8 cellular contexts compared by ENCODE assay signal in genomic region chr13:97855570-97855970, GRCh38.
DNase-seq lines count a peak whose midpoint lies in the region; ATAC-seq lines count a peak whose summit lies in the region.

No MANE protein-coding gene starts in this region.

- DNase-seq in activated CD4-positive, alpha-beta memory T cell treated with anti-CD3 and anti-CD28 coated beads for 36 hours, result peak; percentile 22
- DNase-seq in activated CD4-positive, alpha-beta memory T cell treated with anti-CD3 and anti-CD28 coated beads, Interleukin-2, amount 10 ng/mL, durations not matched to agents 7 days and 5 days, result no peak
- DNase-seq in NCI-H2171 (lab: John Stamatoyannopoulos, UW), result peak; percentile 64
- peak; percentile 45 for DNase-seq in activated CD8-positive, alpha-beta T cell treated with anti-CD3 and anti-CD28 coated beads, Interleukin-2, amount 10 ng/mL, durations not matched to agents 7 days and 5 days
- no peak for DNase-seq in Right ventricle myocardium superior
- DNase-seq in renal cortical epithelial cell (ENCODE audit: low read depth), result peak; percentile 90
- DNase-seq in GM19240 (ENCODE audit: insufficient read length, low spot score), result no peak

- ATAC-seq in HG02623 (IDR thresholded peaks at IDR 0.05; ENCODE audit: unreplicated experiment) (peak; percentile 41), Right ventricle myocardium superior (ENCODE audit: poor library complexity) (peak; percentile 96)
- peak; percentile 67 for ATAC-seq in activated CD8-positive, alpha-beta T cell treated with anti-CD3 and anti-CD28 coated beads, Interleukin-2, amount 10 ng/mL, durations not matched to agents 7 days and 5 days

- H3K36me3 Mint-ChIP-seq in activated CD4-positive, alpha-beta memory T cell treated with anti-CD3 and anti-CD28 coated beads for 36 hours, result no peaks in the 10 kb centered on the region
- no peaks in the 10 kb centered on the region for H3K36me3 Mint-ChIP-seq in activated CD4-positive, alpha-beta memory T cell treated with anti-CD3 and anti-CD28 coated beads, Interleukin-2, amount 10 ng/mL, durations not matched to agents 7 days and 5 days (ENCODE audit: low read depth)
- no peaks in the 10 kb centered on the region for H3K36me3 Mint-ChIP-seq in activated CD8-positive, alpha-beta T cell treated with anti-CD3 and anti-CD28 coated beads, Interleukin-2, amount 10 ng/mL, durations not matched to agents 7 days and 5 days (ENCODE audit: low read depth)

- POLR2A ChIA-PET in activated CD4-positive, alpha-beta memory T cell treated with anti-CD3 and anti-CD28 coated beads for 36 hours (lab: Charles Lee), result no interaction called here
- POLR2A ChIA-PET in activated CD4-positive, alpha-beta memory T cell treated with anti-CD3 and anti-CD28 coated beads, Interleukin-2, amount 10 ng/mL, durations not matched to agents 7 days and 5 days (lab: Charles Lee), result no interaction called here
- POLR2A ChIA-PET in activated CD8-positive, alpha-beta T cell treated with anti-CD3 and anti-CD28 coated beads, Interleukin-2, amount 10 ng/mL, durations not matched to agents 7 days and 5 days (lab: Charles Lee), result no interaction called here

- H3K27me3 Mint-ChIP-seq in activated CD4-positive, alpha-beta memory T cell treated with anti-CD3 and anti-CD28 coated beads for 36 hours, result peaks cover 3% of the 10 kb centered on the region
- peaks cover 2% of the 10 kb centered on the region for H3K27me3 Mint-ChIP-seq in activated CD4-positive, alpha-beta memory T cell treated with anti-CD3 and anti-CD28 coated beads, Interleukin-2, amount 10 ng/mL, durations not matched to agents 7 days and 5 days
- H3K27me3 Mint-ChIP-seq in activated CD8-positive, alpha-beta T cell treated with anti-CD3 and anti-CD28 coated beads, Interleukin-2, amount 10 ng/mL, durations not matched to agents 7 days and 5 days (ENCODE audit: low read depth), result peaks cover 4% of the 10 kb centered on the region

- H3K9me3 Mint-ChIP-seq in activated CD4-positive, alpha-beta memory T cell treated with anti-CD3 and anti-CD28 coated beads for 36 hours, result no peaks in the 10 kb centered on the region
- no peaks in the 10 kb centered on the region for H3K9me3 Mint-ChIP-seq in activated CD4-positive, alpha-beta memory T cell treated with anti-CD3 and anti-CD28 coated beads, Interleukin-2, amount 10 ng/mL, durations not matched to agents 7 days and 5 days
- no peaks in the 10 kb centered on the region for H3K9me3 Mint-ChIP-seq in activated CD8-positive, alpha-beta T cell treated with anti-CD3 and anti-CD28 coated beads, Interleukin-2, amount 10 ng/mL, durations not matched to agents 7 days and 5 days (ENCODE audit: insufficient read depth)

- no peaks in the 10 kb centered on the region for H3K4me1 Mint-ChIP-seq in activated CD4-positive, alpha-beta memory T cell treated with anti-CD3 and anti-CD28 coated beads for 36 hours (ENCODE audit: low read depth)
- H3K4me1 Mint-ChIP-seq in activated CD4-positive, alpha-beta memory T cell treated with anti-CD3 and anti-CD28 coated beads, Interleukin-2, amount 10 ng/mL, durations not matched to agents 7 days and 5 days, result no peaks in the 10 kb centered on the region
- no peaks in the 10 kb centered on the region for H3K4me1 Mint-ChIP-seq in activated CD8-positive, alpha-beta T cell treated with anti-CD3 and anti-CD28 coated beads, Interleukin-2, amount 10 ng/mL, durations not matched to agents 7 days and 5 days (ENCODE audit: low read depth)

- intact Hi-C loops in activated CD4-positive, alpha-beta memory T cell treated with anti-CD3 and anti-CD28 coated beads for 36 hours (cut with micrococcal nuclease), result loop anchor here (5.0 to 10.0 kb wide), 4 partner anchors 119 to 989 kb away; no protein-coding TSS in a partner anchor
- intact Hi-C loops in Right ventricle myocardium superior (cut with DNase I), result loop anchor here (5.0 to 10.0 kb wide), 4 partner anchors 59 to 819 kb away; no protein-coding TSS in a partner anchor

- no peak overlapping the region for H3K4me3 Mint-ChIP-seq in activated CD4-positive, alpha-beta memory T cell treated with anti-CD3 and anti-CD28 coated beads for 36 hours
- H3K4me3 Mint-ChIP-seq in activated CD4-positive, alpha-beta memory T cell treated with anti-CD3 and anti-CD28 coated beads, Interleukin-2, amount 10 ng/mL, durations not matched to agents 7 days and 5 days, result no peak overlapping the region
- no peak overlapping the region for H3K4me3 Mint-ChIP-seq in activated CD8-positive, alpha-beta T cell treated with anti-CD3 and anti-CD28 coated beads, Interleukin-2, amount 10 ng/mL, durations not matched to agents 7 days and 5 days

- H3K27ac Mint-ChIP-seq in activated CD4-positive, alpha-beta memory T cell treated with anti-CD3 and anti-CD28 coated beads for 36 hours, result no peak overlapping the region
- H3K27ac Mint-ChIP-seq in activated CD4-positive, alpha-beta memory T cell treated with anti-CD3 and anti-CD28 coated beads, Interleukin-2, amount 10 ng/mL, durations not matched to agents 7 days and 5 days, result no peak overlapping the region
- H3K27ac Mint-ChIP-seq in activated CD8-positive, alpha-beta T cell treated with anti-CD3 and anti-CD28 coated beads, Interleukin-2, amount 10 ng/mL, durations not matched to agents 7 days and 5 days, result no peak overlapping the region

- CTCF ChIA-PET in activated CD4-positive, alpha-beta memory T cell treated with anti-CD3 and anti-CD28 coated beads for 36 hours (lab: Charles Lee), result interaction anchor here (0.6 to 3.2 kb wide), 27 partner anchors 10 to 1590 kb away, joined by 3 to 17 read pairs (median 3); no protein-coding TSS in a partner anchor
- CTCF ChIA-PET in activated CD4-positive, alpha-beta memory T cell treated with anti-CD3 and anti-CD28 coated beads, Interleukin-2, amount 10 ng/mL, durations not matched to agents 7 days and 5 days (lab: Charles Lee), result interaction anchor here (0.7 to 2.0 kb wide), 17 partner anchors 10 to 846 kb away, joined by 3 to 9 read pairs (median 3); no protein-coding TSS in a partner anchor
- CTCF ChIA-PET in activated CD8-positive, alpha-beta T cell treated with anti-CD3 and anti-CD28 coated beads, Interleukin-2, amount 10 ng/mL, durations not matched to agents 7 days and 5 days (lab: Charles Lee), result interaction anchor here (0.7 to 1.5 kb wide), 12 partner anchors 9 to 818 kb away, joined by 3 to 8 read pairs (median 4); no protein-coding TSS in a partner anchor

Comparison
In these comparisons a context has a peak if more than half of its experiments do, and no peak if none do; other contexts are left out.
1. DNase-seq: peak in activated CD4-positive, alpha-beta memory T cell treated with anti-CD3 and anti-CD28 coated beads for 36 hours (single experiment), NCI-H2171 (single experiment), activated CD8-positive, alpha-beta T cell treated with anti-CD3 and anti-CD28 coated beads, Interleukin-2, amount 10 ng/mL, durations not matched to agents 7 days and 5 days (single experiment) and renal cortical epithelial cell (single experiment); none in activated CD4-positive, alpha-beta memory T cell treated with anti-CD3 and anti-CD28 coated beads, Interleukin-2, amount 10 ng/mL, durations not matched to agents 7 days and 5 days (single experiment), Right ventricle myocardium superior (single experiment) and GM19240 (single experiment).
2. ATAC-seq: peak in every context shown above with its lines; median percentile 96 in Right ventricle myocardium superior; 67 in activated CD8-positive, alpha-beta T cell treated with anti-CD3 and anti-CD28 coated beads, Interleukin-2, amount 10 ng/mL, durations not matched to agents 7 days and 5 days; 41 in HG02623.